1 cellular context compared by ENCODE assay signal in the genomic region with DNA sequence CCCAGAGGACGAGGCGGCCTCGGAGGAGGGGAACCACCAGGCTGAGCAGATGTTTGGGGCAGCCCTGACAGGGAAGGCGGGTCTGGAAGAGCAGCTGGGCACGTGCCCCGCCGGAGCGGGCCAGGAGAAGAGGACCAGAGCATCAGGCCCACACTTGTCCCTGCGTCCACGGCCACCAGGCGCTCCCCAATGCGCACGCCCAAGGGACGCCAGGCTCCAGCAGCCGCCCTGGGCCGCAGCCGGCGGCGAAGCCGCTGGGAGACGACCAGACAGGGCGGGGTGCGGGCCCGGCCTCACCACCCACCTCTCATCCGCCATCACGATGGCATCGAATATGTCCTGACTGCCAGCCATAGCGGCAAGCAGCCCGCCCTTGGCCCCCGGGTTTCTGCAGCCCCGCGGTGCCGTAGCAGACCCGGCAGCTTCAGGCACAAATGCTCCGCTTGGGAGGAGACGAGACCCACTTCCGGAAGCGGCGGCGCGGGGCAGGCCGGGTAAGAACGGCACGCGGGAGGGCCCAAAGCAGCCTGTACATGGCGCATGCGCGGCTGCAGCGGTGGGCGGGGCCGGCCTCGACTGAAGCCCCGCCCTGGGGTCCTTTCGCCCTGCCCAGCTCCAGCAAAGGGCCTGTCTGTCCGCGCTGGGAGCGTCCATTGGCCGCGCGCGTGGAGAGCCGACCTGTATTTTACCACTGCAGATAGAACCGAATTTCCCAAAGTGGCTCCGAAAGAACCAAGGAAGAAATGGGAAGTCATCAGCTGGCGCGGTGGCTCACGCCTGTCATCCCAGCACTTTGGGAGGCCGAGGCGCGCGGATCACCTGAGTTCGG.
A peak's percentile ranks its signal among the peaks of the same experiment; 100 is the strongest.
TF ChIP-seq lines count a peak whose summit lies in the region.

A gene with protein sequence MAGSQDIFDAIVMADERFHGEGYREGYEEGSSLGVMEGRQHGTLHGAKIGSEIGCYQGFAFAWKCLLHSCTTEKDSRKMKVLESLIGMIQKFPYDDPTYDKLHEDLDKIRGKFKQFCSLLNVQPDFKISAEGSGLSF (minus strand): TSS at position 468 of the 829 bp plus-strand sequence. CDS start 114 bp downstream, at position 354.

TF ChIP-seq in K562, 482 proteins besides CTCF, POLR2A, EP300 and RAD21 (continued from another document and continues in another):
- TF ChIP-seq, protein P1, sequence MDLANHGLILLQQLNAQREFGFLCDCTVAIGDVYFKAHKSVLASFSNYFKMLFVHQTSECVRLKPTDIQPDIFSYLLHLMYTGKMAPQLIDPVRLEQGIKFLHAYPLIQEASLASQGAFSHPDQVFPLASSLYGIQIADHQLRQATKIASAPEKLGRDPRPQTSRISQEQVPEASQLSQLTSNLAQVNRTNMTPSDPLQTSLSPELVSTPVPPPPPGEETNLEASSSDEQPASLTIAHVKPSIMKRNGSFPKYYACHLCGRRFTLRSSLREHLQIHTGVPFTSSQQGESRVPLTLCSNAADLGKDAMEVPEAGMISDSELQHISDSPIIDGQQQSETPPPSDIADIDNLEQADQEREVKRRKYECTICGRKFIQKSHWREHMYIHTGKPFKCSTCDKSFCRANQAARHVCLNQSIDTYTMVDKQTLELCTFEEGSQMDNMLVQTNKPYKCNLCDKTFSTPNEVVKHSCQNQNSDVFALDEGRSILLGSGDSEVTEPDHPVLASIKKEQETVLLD (IDR thresholded peaks at IDR 0.05): peak; percentile 88
- TF ChIP-seq TRIM24 (IDR thresholded peaks at IDR 0.05) (0 out of 4 replicates have a peak, but pooled peaks of 1 of the 2 experiments have one; percentile 7), L3MBTL2 (IDR thresholded peaks at IDR 0.05) (peak; percentile 76; the same call in 1 of the 2 replicates), ZNF76 (CRISPR knock-in tag; IDR thresholded peaks at IDR 0.05; ENCODE audit: borderline replicate concordance) (no peak), TAF1 (IDR thresholded peaks at IDR 0.05; ENCODE audit: control insufficient read depth, extremely low read depth, insufficient read depth, low read length, severe bottlenecking) (peak; percentile 77), MTF1 (CRISPR knock-in tag; IDR thresholded peaks at IDR 0.05; ENCODE audit: borderline replicate concordance) (no peak), KLF1 (tag; IDR thresholded peaks at IDR 0.05) (peak; percentile 90; the same call in 1 of the 2 replicates), ATF1 (CRISPR knock-in tag; IDR thresholded peaks at IDR 0.05) (no peak), ATF1 (tag; IDR thresholded peaks at IDR 0.05) (peak; percentile 43; the same call in 1 of the 2 replicates), FOXM1 (IDR thresholded peaks at IDR 0.05; ENCODE audit: low read depth) (no peak), FOXM1 (CRISPR knock-in tag; IDR thresholded peaks at IDR 0.05; ENCODE audit: low read depth) (0 out of 2 replicates have a peak, but pooled peaks have one; percentile 75), U2AF2 (optimal IDR thresholded peaks at IDR 0.05; ENCODE audit: low read depth, low read length) (no peak), PHF20 (IDR thresholded peaks at IDR 0.05; ENCODE audit: partially characterized antibody) (peak; percentile 97), ZC3H8 (IDR thresholded peaks at IDR 0.05) (no peak), ILF3 (IDR thresholded peaks at IDR 0.05; ENCODE audit: borderline replicate concordance) (no peak), NUFIP1 (IDR thresholded peaks at IDR 0.05; ENCODE audit: partially characterized antibody) (no peak), ETV1 (tag; conservative IDR thresholded peaks at IDR 0.05; ENCODE audit: low read depth) (peak; percentile 96), ZKSCAN8 (CRISPR knock-in tag; IDR thresholded peaks at IDR 0.05) (no peak), TEAD4 (IDR thresholded peaks at IDR 0.05; ENCODE audit: low read length) (no peak), TEAD4 (CRISPR knock-in tag; IDR thresholded peaks at IDR 0.05; ENCODE audit: borderline replicate concordance) (no peak), ZNF274 (IDR thresholded peaks at IDR 0.05; ENCODE audit: borderline replicate concordance, low read depth, low read length) (no peak), FOSL1 (tag; conservative IDR thresholded peaks at IDR 0.05) (no peak; the same call in 1 of the 2 replicates), NEUROD1 (IDR thresholded peaks at IDR 0.05; ENCODE audit: borderline replicate concordance, low read depth, low read length, partially characterized antibody) (peak; percentile 59), RBM22 (IDR thresholded peaks at IDR 0.05; ENCODE audit: low read depth, low read length, poor library complexity, severe bottlenecking) (no peak), EP400 (IDR thresholded peaks at IDR 0.05) (peak; percentile 82), NFIX (CRISPR knock-in tag; IDR thresholded peaks at IDR 0.05; ENCODE audit: low read depth) (no peak), ZNF143 (CRISPR knock-in tag; IDR thresholded peaks at IDR 0.05) (peak; percentile 89), ELF2 (CRISPR knock-in tag; IDR thresholded peaks at IDR 0.05) (peak; percentile 98), RFX5 (IDR thresholded peaks at IDR 0.05; ENCODE audit: low read depth, low read length) (no peak), FOXA3 (CRISPR knock-in tag; conservative IDR thresholded peaks at IDR 0.05 in 1 of 2, IDR thresholded peaks at IDR 0.05 in 1 of 2) (peak in 1 of 2 experiments; percentile 13; a peak in 1 of 4 replicates), ZNF707 (CRISPR knock-in tag; conservative IDR thresholded peaks at IDR 0.05) (no peak), SAP30 (IDR thresholded peaks at IDR 0.05; ENCODE audit: borderline replicate concordance, insufficient read depth, low read depth, low read length, poor library complexity, severe bottlenecking) (peak; percentile 92), PML (IDR thresholded peaks at IDR 0.05; ENCODE audit: low read length) (peak; percentile 70), MIER1 (IDR thresholded peaks at IDR 0.05; ENCODE audit: low read depth) (0 out of 2 replicates have a peak, but pooled peaks have one; percentile 67)
- TF ChIP-seq, protein P2, sequence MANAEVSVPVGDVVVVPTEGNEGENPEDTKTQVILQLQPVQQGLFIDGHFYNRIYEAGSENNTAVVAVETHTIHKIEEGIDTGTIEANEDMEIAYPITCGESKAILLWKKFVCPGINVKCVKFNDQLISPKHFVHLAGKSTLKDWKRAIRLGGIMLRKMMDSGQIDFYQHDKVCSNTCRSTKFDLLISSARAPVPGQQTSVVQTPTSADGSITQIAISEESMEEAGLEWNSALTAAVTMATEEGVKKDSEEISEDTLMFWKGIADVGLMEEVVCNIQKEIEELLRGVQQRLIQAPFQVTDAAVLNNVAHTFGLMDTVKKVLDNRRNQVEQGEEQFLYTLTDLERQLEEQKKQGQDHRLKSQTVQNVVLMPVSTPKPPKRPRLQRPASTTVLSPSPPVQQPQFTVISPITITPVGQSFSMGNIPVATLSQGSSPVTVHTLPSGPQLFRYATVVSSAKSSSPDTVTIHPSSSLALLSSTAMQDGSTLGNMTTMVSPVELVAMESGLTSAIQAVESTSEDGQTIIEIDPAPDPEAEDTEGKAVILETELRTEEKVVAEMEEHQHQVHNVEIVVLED (CRISPR knock-in tag; IDR thresholded peaks at IDR 0.05): no peak; the same call in 1 of the 2 replicates
- TF ChIP-seq, protein P3, sequence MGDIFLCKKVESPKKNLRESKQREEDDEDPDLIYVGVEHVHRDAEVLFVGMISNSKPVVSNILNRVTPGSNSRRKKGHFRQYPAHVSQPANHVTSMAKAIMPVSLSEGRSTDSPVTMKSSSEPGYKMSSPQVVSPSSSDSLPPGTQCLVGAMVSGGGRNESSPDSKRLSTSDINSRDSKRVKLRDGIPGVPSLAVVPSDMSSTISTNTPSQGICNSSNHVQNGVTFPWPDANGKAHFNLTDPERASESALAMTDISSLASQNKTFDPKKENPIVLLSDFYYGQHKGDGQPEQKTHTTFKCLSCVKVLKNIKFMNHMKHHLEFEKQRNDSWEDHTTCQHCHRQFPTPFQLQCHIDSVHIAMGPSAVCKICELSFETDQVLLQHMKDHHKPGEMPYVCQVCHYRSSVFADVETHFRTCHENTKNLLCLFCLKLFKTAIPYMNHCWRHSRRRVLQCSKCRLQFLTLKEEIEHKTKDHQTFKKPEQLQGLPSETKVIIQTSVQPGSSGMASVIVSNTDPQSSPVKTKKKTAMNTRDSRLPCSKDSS (IDR thresholded peaks at IDR 0.05; ENCODE audit: low read depth, partially characterized antibody): no peak
- TF ChIP-seq, protein P4, sequence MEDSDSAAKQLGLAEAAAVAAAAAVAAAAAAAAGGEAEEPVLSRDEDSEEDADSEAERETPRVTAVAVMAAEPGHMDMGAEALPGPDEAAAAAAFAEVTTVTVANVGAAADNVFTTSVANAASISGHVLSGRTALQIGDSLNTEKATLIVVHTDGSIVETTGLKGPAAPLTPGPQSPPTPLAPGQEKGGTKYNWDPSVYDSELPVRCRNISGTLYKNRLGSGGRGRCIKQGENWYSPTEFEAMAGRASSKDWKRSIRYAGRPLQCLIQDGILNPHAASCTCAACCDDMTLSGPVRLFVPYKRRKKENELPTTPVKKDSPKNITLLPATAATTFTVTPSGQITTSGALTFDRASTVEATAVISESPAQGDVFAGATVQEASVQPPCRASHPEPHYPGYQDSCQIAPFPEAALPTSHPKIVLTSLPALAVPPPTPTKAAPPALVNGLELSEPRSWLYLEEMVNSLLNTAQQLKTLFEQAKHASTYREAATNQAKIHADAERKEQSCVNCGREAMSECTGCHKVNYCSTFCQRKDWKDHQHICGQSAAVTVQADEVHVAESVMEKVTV (CRISPR knock-in tag; IDR thresholded peaks at IDR 0.05): no peak
- TF ChIP-seq, protein P5, sequence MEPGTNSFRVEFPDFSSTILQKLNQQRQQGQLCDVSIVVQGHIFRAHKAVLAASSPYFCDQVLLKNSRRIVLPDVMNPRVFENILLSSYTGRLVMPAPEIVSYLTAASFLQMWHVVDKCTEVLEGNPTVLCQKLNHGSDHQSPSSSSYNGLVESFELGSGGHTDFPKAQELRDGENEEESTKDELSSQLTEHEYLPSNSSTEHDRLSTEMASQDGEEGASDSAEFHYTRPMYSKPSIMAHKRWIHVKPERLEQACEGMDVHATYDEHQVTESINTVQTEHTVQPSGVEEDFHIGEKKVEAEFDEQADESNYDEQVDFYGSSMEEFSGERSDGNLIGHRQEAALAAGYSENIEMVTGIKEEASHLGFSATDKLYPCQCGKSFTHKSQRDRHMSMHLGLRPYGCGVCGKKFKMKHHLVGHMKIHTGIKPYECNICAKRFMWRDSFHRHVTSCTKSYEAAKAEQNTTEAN (CRISPR knock-in tag; IDR thresholded peaks at IDR 0.05): 0 out of 2 replicates have a peak, but pooled peaks have one; percentile 76
- TF ChIP-seq, protein P6, sequence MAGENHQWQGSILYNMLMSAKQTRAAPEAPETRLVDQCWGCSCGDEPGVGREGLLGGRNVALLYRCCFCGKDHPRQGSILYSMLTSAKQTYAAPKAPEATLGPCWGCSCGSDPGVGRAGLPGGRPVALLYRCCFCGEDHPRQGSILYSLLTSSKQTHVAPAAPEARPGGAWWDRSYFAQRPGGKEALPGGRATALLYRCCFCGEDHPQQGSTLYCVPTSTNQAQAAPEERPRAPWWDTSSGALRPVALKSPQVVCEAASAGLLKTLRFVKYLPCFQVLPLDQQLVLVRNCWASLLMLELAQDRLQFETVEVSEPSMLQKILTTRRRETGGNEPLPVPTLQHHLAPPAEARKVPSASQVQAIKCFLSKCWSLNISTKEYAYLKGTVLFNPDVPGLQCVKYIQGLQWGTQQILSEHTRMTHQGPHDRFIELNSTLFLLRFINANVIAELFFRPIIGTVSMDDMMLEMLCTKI (IDR thresholded peaks at IDR 0.05; ENCODE audit: partially characterized antibody): no peak
- TF ChIP-seq, protein P7, sequence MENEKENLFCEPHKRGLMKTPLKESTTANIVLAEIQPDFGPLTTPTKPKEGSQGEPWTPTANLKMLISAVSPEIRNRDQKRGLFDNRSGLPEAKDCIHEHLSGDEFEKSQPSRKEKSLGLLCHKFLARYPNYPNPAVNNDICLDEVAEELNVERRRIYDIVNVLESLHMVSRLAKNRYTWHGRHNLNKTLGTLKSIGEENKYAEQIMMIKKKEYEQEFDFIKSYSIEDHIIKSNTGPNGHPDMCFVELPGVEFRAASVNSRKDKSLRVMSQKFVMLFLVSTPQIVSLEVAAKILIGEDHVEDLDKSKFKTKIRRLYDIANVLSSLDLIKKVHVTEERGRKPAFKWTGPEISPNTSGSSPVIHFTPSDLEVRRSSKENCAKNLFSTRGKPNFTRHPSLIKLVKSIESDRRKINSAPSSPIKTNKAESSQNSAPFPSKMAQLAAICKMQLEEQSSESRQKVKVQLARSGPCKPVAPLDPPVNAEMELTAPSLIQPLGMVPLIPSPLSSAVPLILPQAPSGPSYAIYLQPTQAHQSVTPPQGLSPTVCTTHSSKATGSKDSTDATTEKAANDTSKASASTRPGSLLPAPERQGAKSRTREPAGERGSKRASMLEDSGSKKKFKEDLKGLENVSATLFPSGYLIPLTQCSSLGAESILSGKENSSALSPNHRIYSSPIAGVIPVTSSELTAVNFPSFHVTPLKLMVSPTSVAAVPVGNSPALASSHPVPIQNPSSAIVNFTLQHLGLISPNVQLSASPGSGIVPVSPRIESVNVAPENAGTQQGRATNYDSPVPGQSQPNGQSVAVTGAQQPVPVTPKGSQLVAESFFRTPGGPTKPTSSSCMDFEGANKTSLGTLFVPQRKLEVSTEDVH (IDR thresholded peaks at IDR 0.05; ENCODE audit: low read depth, partially characterized antibody): no peak
- TF ChIP-seq, protein P8, sequence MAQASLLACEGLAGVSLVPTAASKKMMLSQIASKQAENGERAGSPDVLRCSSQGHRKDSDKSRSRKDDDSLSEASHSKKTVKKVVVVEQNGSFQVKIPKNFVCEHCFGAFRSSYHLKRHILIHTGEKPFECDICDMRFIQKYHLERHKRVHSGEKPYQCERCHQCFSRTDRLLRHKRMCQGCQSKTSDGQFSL (CRISPR knock-in tag; IDR thresholded peaks at IDR 0.05): no peak
- TF ChIP-seq, protein P8 (tag; IDR thresholded peaks at IDR 0.05): no peak
- TF ChIP-seq, protein P9, sequence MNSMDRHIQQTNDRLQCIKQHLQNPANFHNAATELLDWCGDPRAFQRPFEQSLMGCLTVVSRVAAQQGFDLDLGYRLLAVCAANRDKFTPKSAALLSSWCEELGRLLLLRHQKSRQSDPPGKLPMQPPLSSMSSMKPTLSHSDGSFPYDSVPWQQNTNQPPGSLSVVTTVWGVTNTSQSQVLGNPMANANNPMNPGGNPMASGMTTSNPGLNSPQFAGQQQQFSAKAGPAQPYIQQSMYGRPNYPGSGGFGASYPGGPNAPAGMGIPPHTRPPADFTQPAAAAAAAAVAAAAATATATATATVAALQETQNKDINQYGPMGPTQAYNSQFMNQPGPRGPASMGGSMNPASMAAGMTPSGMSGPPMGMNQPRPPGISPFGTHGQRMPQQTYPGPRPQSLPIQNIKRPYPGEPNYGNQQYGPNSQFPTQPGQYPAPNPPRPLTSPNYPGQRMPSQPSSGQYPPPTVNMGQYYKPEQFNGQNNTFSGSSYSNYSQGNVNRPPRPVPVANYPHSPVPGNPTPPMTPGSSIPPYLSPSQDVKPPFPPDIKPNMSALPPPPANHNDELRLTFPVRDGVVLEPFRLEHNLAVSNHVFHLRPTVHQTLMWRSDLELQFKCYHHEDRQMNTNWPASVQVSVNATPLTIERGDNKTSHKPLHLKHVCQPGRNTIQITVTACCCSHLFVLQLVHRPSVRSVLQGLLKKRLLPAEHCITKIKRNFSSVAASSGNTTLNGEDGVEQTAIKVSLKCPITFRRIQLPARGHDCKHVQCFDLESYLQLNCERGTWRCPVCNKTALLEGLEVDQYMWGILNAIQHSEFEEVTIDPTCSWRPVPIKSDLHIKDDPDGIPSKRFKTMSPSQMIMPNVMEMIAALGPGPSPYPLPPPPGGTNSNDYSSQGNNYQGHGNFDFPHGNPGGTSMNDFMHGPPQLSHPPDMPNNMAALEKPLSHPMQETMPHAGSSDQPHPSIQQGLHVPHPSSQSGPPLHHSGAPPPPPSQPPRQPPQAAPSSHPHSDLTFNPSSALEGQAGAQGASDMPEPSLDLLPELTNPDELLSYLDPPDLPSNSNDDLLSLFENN (IDR thresholded peaks at IDR 0.05; ENCODE audit: low read depth in 2 of 2, low read length in 2 of 2): peak in 1 of 2 experiments; percentile 25; a peak in 1 of 4 replicates
